ENCODE assay signal across 11 cellular contexts in genomic region chr3:102078864-102079808, GRCh38.
DNase-seq lines count a peak whose midpoint lies in the region; ATAC-seq, FAIRE-seq and TF ChIP-seq lines count a peak whose summit lies in the region.
"Had no signal": no experiment of that assay in that cellular context is flagged by ENCODE, and none has a peak within 500 bp of the region (broad histone marks: within the 10 kb centered on the region; RNA-seq: fewer than 3 reads in every experiment).

No MANE protein-coding gene starts in this region.

- H3K36me3 ChIP-seq in PC-3 (ENCODE audit: low read depth, low read length): no peaks in the 10 kb centered on the region
- H3K36me3 ChIP-seq in colonic mucosa: no peaks in the 10 kb centered on the region
- no peaks in the 10 kb centered on the region for H3K36me3 ChIP-seq in small intestine (ENCODE audit: control insufficient read depth in 2 of 2, insufficient read depth in 2 of 2, low read length in 2 of 2)

- CTCF ChIA-PET in PC-3 (lab: Charles Lee): no interaction called here

- H3K9me2 ChIP-seq in PC-3 (replicated peaks; ENCODE audit: low read length): no peaks in the 10 kb centered on the region

- no peaks in the 10 kb centered on the region for H3K9me3 ChIP-seq in PC-3 (ENCODE audit: low read length)
- no peaks in the 10 kb centered on the region for H3K9me3 ChIP-seq in colonic mucosa
- H3K9me3 ChIP-seq in small intestine (ENCODE audit: control insufficient read depth, low read depth): no peaks in the 10 kb centered on the region

- H2AFZ ChIP-seq in PC-3 (ENCODE audit: low read length): no peak overlapping the region
- H2AFZ ChIP-seq: GM23248, parathyroid adenoma had no signal

- peak; percentile 27 for DNase-seq in activated CD4-positive, alpha-beta T cell treated with anti-CD3 and anti-CD28 coated beads for 48 hours
- DNase-seq in activated CD4-positive, alpha-beta T cell treated with anti-CD3 and anti-CD28 coated beads for 1 hour: no peak
- peak; percentile 26 for DNase-seq in PC-3
- peak; percentile 50 for DNase-seq in colonic mucosa
- DNase-seq in small intestine: peak; percentile 60
- no peak for DNase-seq in inferior parietal cortex (ENCODE audit: extremely low spot score)
- DNase-seq in D721Med (ENCODE audit: insufficient read length, low spot score): no peak
- DNase-seq: GM23248, NCI-H446 had no signal

- intact Hi-C loops in PC-3 (cut with micrococcal nuclease) (no loop called here), colonic mucosa (cut with DNase I) (no loop called here)

- FAIRE-seq in small intestine (lab: Jason Lieb, UNC) (no peak), D721Med (lab: Jason Lieb, UNC) (no peak)

- WGBS in small intestine, 3 donors: 16 to 41% (median 30%) methylated on average over 8 of the region's 8 CpGs

- no TSS peak for BruUV-seq in PC-3 (replicated peaks; lab: Mats Ljungman, UMichigan)

- POLR2A ChIA-PET in PC-3 (lab: Charles Lee; ENCODE audit: unreplicated experiment): no interaction called here

- ATAC-seq in PC-3: peak; percentile 36
- no peak for ATAC-seq in GM21529 (IDR thresholded peaks at IDR 0.05; ENCODE audit: unreplicated experiment)

- TF ChIP-seq CTCF in PC-3 (conservative IDR thresholded peaks at IDR 0.05; ENCODE audit: low read depth, low read length): no peak
- no peak for TF ChIP-seq CTCF in colonic mucosa (IDR thresholded peaks at IDR 0.05)
- TF ChIP-seq CTCF in D721Med (IDR thresholded peaks at IDR 0.05; ENCODE audit: insufficient read depth, missing control alignments): no peak

- H3K4me1 ChIP-seq in PC-3 (ENCODE audit: insufficient read depth, low read length) (peaks cover 9% of the 10 kb centered on the region; the same call in 1 of the 2 replicates), colonic mucosa (peaks cover 6% of the 10 kb centered on the region), small intestine (ENCODE audit: control insufficient read depth in 2 of 2, insufficient read depth in 1 of 2, low read depth in 1 of 2, low read length in 1 of 2) (no peaks in the 10 kb centered on the region)
- H3K4me1 ChIP-seq: parathyroid adenoma had no signal

- H3K9ac ChIP-seq in PC-3 (ENCODE audit: low read length) (no peak overlapping the region), colonic mucosa (ENCODE audit: low read depth in 2 of 2, low read length in 2 of 2) (peak overlapping the region in 1 of 2 donors; percentile 51)
- H3K9ac ChIP-seq: GM23248, parathyroid adenoma had no signal

- H4K20me1 ChIP-seq in PC-3 (ENCODE audit: low read length): no peaks in the 10 kb centered on the region

- no peaks in the 10 kb centered on the region for H3F3A ChIP-seq in PC-3 (ENCODE audit: low read length, unreplicated experiment)

- H3K27ac ChIP-seq in PC-3 (ENCODE audit: low read length) (no peak overlapping the region), colonic mucosa (peak overlapping the region; percentile 84), small intestine (ENCODE audit: low read depth in 1 of 2, low read length in 1 of 2) (peak overlapping the region in 1 of 2 donors; percentile 52)
- H3K27ac ChIP-seq: GM23248, parathyroid adenoma had no signal

- H3K4me3 ChIP-seq in PC-3 (ENCODE audit: low read length) (no peak overlapping the region), colonic mucosa (no peak overlapping the region), small intestine (ENCODE audit: low read depth in 1 of 2, low read length in 2 of 2) (no peak overlapping the region)
- H3K4me3 ChIP-seq: GM23248 had no signal

- no peak overlapping the region for H3K4me2 ChIP-seq in PC-3 (ENCODE audit: low read length)

- H3K79me2 ChIP-seq in PC-3 (ENCODE audit: low read length): no peaks in the 10 kb centered on the region
- H3K79me2 ChIP-seq: parathyroid adenoma had no signal

- no peaks in the 10 kb centered on the region for H3K27me3 ChIP-seq in PC-3 (ENCODE audit: low read length)
- H3K27me3 ChIP-seq in colonic mucosa: no peaks in the 10 kb centered on the region
- H3K27me3 ChIP-seq in small intestine (ENCODE audit: control insufficient read depth in 2 of 2, insufficient read depth in 2 of 2, low read length in 2 of 2): no peaks in the 10 kb centered on the region

Comparison
In these comparisons a context has a peak if more than half of its experiments do, and no peak if none do; other contexts are left out.
1. DNase-seq: peak in activated CD4-positive, alpha-beta T cell treated with anti-CD3 and anti-CD28 coated beads for 48 hours (single experiment), PC-3 (single experiment), colonic mucosa (single experiment) and small intestine (single experiment); none in activated CD4-positive, alpha-beta T cell treated with anti-CD3 and anti-CD28 coated beads for 1 hour (single experiment), inferior parietal cortex (single experiment) and D721Med (single experiment).